ENCODE assay signal across 22 cellular contexts in genomic region chr1:235491644-235492043, GRCh38. TPM values are rescaled to one million over a fixed set of nuclear protein-coding genes. Genes with fewer than 3 reads are reported as not detected.
DNase-seq lines count a peak whose midpoint lies in the region; ATAC-seq and TF ChIP-seq lines count a peak whose summit lies in the region.
"Had no signal": no experiment of that assay in that cellular context is flagged by ENCODE, and none has a peak within 500 bp of the region (broad histone marks: within the 10 kb centered on the region; RNA-seq: fewer than 3 reads in every experiment).

No MANE protein-coding gene starts in this region.

- H2AFZ ChIP-seq in Loucy (ENCODE audit: low read length), result no peak overlapping the region
- H2AFZ ChIP-seq: PC-9 had no signal

- no peak for TF ChIP-seq POLR2A in heart left ventricle (IDR thresholded peaks at IDR 0.05)

- DNase-seq in heart left ventricle (no peak), cardiac septum (ENCODE audit: low spot score) (no peak), nephron progenitor cell (no peak), occipital lobe (lab: John Stamatoyannopoulos, UW) (no peak), foreskin keratinocyte (no peak)
- DNase-seq: C1 segment of cervical spinal cord; CD4-positive, alpha-beta memory T cell; COR-L47; DMS53; HCEC 1CT; NCI-H1092 treated with DMSO at 0.1 percent for 48 hours; NCI-H1436 treated with DMSO at 0.1 percent for 48 hours; NCI-H187 treated with DMSO at 0.1 percent for 48 hours; NCI-H2171 treated with DMSO at 0.1 percent for 48 hours; NCI-H524; NCI-H748 treated with DMSO at 0.1 percent for 48 hours; PC-9; SJCRH30 had no signal

- H3K27me3 ChIP-seq in heart left ventricle (no peaks in the 10 kb centered on the region), Loucy (ENCODE audit: insufficient read depth, low read length, poor library complexity, severe bottlenecking) (no peaks in the 10 kb centered on the region), foreskin keratinocyte (no peaks in the 10 kb centered on the region)
- H3K27me3 ChIP-seq: SJCRH30 had no signal

- H3K27me3 Mint-ChIP-seq in nephron progenitor cell (ENCODE audit: low read depth, poor library complexity), result no peaks in the 10 kb centered on the region
- no peaks in the 10 kb centered on the region for H3K27me3 Mint-ChIP-seq in stimulated activated memory B cell treated with anti-CD40 and anti-IgM and Interleukin-4, amounts not matched to agents 10 μg/mL and 1 μg/mL and 100 μg/mL, for 72 hours
- H3K27me3 Mint-ChIP-seq: CD4-positive, alpha-beta memory T cell had no signal

- 56 to 67% (median 61%) methylated on average over 3 of the region's 3 CpGs for WGBS in heart left ventricle, 4 donors

- H3K9me3 ChIP-seq in heart left ventricle, result no peaks in the 10 kb centered on the region
- H3K9me3 ChIP-seq in Loucy (ENCODE audit: insufficient read depth, low read depth, low read length), result no peaks in the 10 kb centered on the region
- H3K9me3 ChIP-seq: A549, SJCRH30 had no signal

- H3K79me2 ChIP-seq in Loucy (ENCODE audit: insufficient read depth, low read length), result peaks cover 3% of the 10 kb centered on the region; the same call in 1 of the 2 replicates

- H3F3A ChIP-seq in Loucy (ENCODE audit: low read depth), result no peaks in the 10 kb centered on the region

- no peaks in the 10 kb centered on the region for H3K9me3 Mint-ChIP-seq in nephron progenitor cell
- no peaks in the 10 kb centered on the region for H3K9me3 Mint-ChIP-seq in stimulated activated memory B cell treated with anti-CD40 and anti-IgM and Interleukin-4, amounts not matched to agents 10 μg/mL and 1 μg/mL and 100 μg/mL, for 72 hours

- no peak overlapping the region for H3K4me3 Mint-ChIP-seq in nephron progenitor cell
- H3K4me3 Mint-ChIP-seq in stimulated activated memory B cell treated with anti-CD40 and anti-IgM and Interleukin-4, amounts not matched to agents 10 μg/mL and 1 μg/mL and 100 μg/mL, for 72 hours, result no peak overlapping the region
- H3K4me3 Mint-ChIP-seq: CD4-positive, alpha-beta memory T cell had no signal

- no peak overlapping the region for H3K9ac ChIP-seq in Loucy (ENCODE audit: low read depth, low read length, poor library complexity, severe bottlenecking)

- no peaks in the 10 kb centered on the region for H4K20me1 ChIP-seq in Loucy (ENCODE audit: insufficient read depth, low read length, poor library complexity, severe bottlenecking)

- peaks cover 0 to 16% (median 0%) of the 10 kb centered on the region in 12 donors for H3K4me1 ChIP-seq in heart left ventricle
- H3K4me1 ChIP-seq in Loucy (ENCODE audit: insufficient read depth, low read length, poor library complexity, severe bottlenecking), result peaks cover 30% of the 10 kb centered on the region
- H3K4me1 ChIP-seq in foreskin keratinocyte, result no peaks in the 10 kb centered on the region
- H3K4me1 ChIP-seq: A549, SJCRH30 had no signal

- H3K4me3 ChIP-seq in heart left ventricle, result no peak overlapping the region
- H3K4me3 ChIP-seq in Loucy (ENCODE audit: low read length, poor library complexity, severe bottlenecking), result no peak overlapping the region
- H3K4me3 ChIP-seq: A549, PC-9, SJCRH30 had no signal

- H3K4me2 ChIP-seq in Loucy (ENCODE audit: low read depth, low read length, poor library complexity, severe bottlenecking), result peak overlapping the region; percentile 3
- H3K4me2 ChIP-seq: A549, PC-9 had no signal

- peak overlapping the region; percentile 72 for H3K27ac Mint-ChIP-seq in nephron progenitor cell
- no peak overlapping the region for H3K27ac Mint-ChIP-seq in stimulated activated memory B cell treated with anti-CD40 and anti-IgM and Interleukin-4, amounts not matched to agents 10 μg/mL and 1 μg/mL and 100 μg/mL, for 72 hours
- H3K27ac Mint-ChIP-seq: CD4-positive, alpha-beta memory T cell had no signal

- no peaks in the 10 kb centered on the region for H3K4me1 Mint-ChIP-seq in nephron progenitor cell
- peaks cover 18% of the 10 kb centered on the region for H3K4me1 Mint-ChIP-seq in stimulated activated memory B cell treated with anti-CD40 and anti-IgM and Interleukin-4, amounts not matched to agents 10 μg/mL and 1 μg/mL and 100 μg/mL, for 72 hours

- no peak overlapping the region for H3K27ac ChIP-seq in heart left ventricle
- H3K27ac ChIP-seq in foreskin keratinocyte, result no peak overlapping the region
- H3K27ac ChIP-seq: A549, PC-9, SJCRH30 had no signal

- intact Hi-C loops in heart left ventricle (cut with DNase I), result no loop called here
- intact Hi-C loops in cardiac septum (cut with DNase I), result no loop called here

- TF ChIP-seq CTCF in heart left ventricle (IDR thresholded peaks at IDR 0.05) (no peak), Loucy (conservative IDR thresholded peaks at IDR 0.05; ENCODE audit: low read length) (no peak), nephron progenitor cell (IDR thresholded peaks at IDR 0.05) (no peak), foreskin keratinocyte (conservative IDR thresholded peaks at IDR 0.05) (no peak)

- peaks cover 65% of the 10 kb centered on the region for H3K36me3 Mint-ChIP-seq in nephron progenitor cell (ENCODE audit: low read depth)
- peaks cover 43% of the 10 kb centered on the region for H3K36me3 Mint-ChIP-seq in stimulated activated memory B cell treated with anti-CD40 and anti-IgM and Interleukin-4, amounts not matched to agents 10 μg/mL and 1 μg/mL and 100 μg/mL, for 72 hours

- ATAC-seq in heart left ventricle (peak in 3 of 4 donors; percentile 30 to 57 (median 48)), foreskin keratinocyte (no peak)
- no peak for ATAC-seq in stimulated activated memory B cell treated with anti-CD40 and anti-IgM and Interleukin-4, amounts not matched to agents 10 μg/mL and 1 μg/mL and 100 μg/mL, for 72 hours
- ATAC-seq: A549, Right ventricle myocardium inferior had no signal

- no peaks in the 10 kb centered on the region for H3K9me2 ChIP-seq in Loucy (replicated peaks; ENCODE audit: low read depth, low read length)

- H3K36me3 ChIP-seq in heart left ventricle, result peaks cover 0 to 71% (median 48%) of the 10 kb centered on the region in 9 donors
- peaks cover 25% of the 10 kb centered on the region for H3K36me3 ChIP-seq in Loucy (ENCODE audit: insufficient read depth, low read length)

RNA-seq across cellular contexts. Expression of gene B3GALNT2, which starts 12.6 kb away (rescaled TPM):
- total RNA-seq in heart left ventricle, result 10 to 100 TPM; 18.3 to 25.9 (median 20.9) TPM
- polyA plus RNA-seq in heart left ventricle, result 10 to 100 TPM in 1 of 2 donors, 1 to 10 TPM in 1; 5.4 to 13.0 TPM
- total RNA-seq in cardiac septum, result 21.1 TPM
- 20.3 TPM for total RNA-seq in occipital lobe
- 40.3 and 44.3 TPM in 2 replicates for total RNA-seq in foreskin keratinocyte
- polyA plus RNA-seq in foreskin keratinocyte, result 2.9 and 3.6 TPM in 2 replicates

Comparison
In these comparisons a context has a peak if more than half of its experiments do, and no peak if none do; other contexts are left out.
1. ATAC-seq: peak in heart left ventricle (3 of 4); none in stimulated activated memory B cell treated with anti-CD40 and anti-IgM and Interleukin-4, amounts not matched to agents 10 μg/mL and 1 μg/mL and 100 μg/mL, for 72 hours (single experiment) and foreskin keratinocyte (single experiment).